ENCODE assay signal across 19 cellular contexts in genomic region chr1:113540328-113540727, GRCh38.
DNase-seq lines count a peak whose midpoint lies in the region; ATAC-seq, FAIRE-seq and TF ChIP-seq lines count a peak whose summit lies in the region.
"Had no signal": no experiment of that assay in that cellular context is flagged by ENCODE, and none has a peak within 500 bp of the region (broad histone marks: within the 10 kb centered on the region; RNA-seq: fewer than 3 reads in every experiment).

No MANE protein-coding gene starts in this region.

- H3K4me2 ChIP-seq in GM12878 (ENCODE audit: control insufficient read depth, insufficient read depth): no peak overlapping the region
- H3K4me2 ChIP-seq: BLaER1 treated with 17β-estradiol and CSF1 and Interleukin-3, amounts not matched to agents 10 nM and 100 nM had no signal

- POLR2A ChIA-PET in GM12878 (lab: Charles Lee): no interaction called here

- 61% methylated on average over 3 of the region's 3 CpGs for WGBS in GM12878 (ENCODE audit: insufficient coverage, insufficient replicate concordance, low lambda C conversion rate, missing lambda C conversion rate)
- 44 to 64% methylated on average over 1 to 3 of the region's 3 CpGs for WGBS in transverse colon (ENCODE audit: low coverage in 1 of 2), 2 donors

- no peak overlapping the region for H3K9ac ChIP-seq in GM12878 (ENCODE audit: control insufficient read depth, insufficient read depth, low read length)
- H3K9ac ChIP-seq: BLaER1 treated with 17β-estradiol and CSF1 and Interleukin-3, amounts not matched to agents 10 nM and 100 nM had no signal

- no peak for ATAC-seq in GM12878
- ATAC-seq in left lung: peak; percentile 83

- FAIRE-seq in GM12878 (lab: Jason Lieb, UNC): peak; percentile 23
- FAIRE-seq: A204.1, D721Med had no signal

- no peak for TF ChIP-seq RAD21 in GM12878 (IDR thresholded peaks at IDR 0.05; ENCODE audit: insufficient read depth, low read depth, low read length)

- no peak for TF ChIP-seq CTCF in GM12878 (IDR thresholded peaks at IDR 0.05 in 2 of 3, conservative IDR thresholded peaks at IDR 0.05 in 1 of 3; ENCODE audit: control insufficient read depth in 2 of 3, extremely low read depth in 1 of 3, insufficient read depth in 1 of 3, low read depth in 3 of 3, low read length in 3 of 3)
- TF ChIP-seq CTCF in left lung (IDR thresholded peaks at IDR 0.05): no peak
- TF ChIP-seq CTCF in transverse colon (IDR thresholded peaks at IDR 0.05): no peak

- no peaks in the 10 kb centered on the region for H3K79me2 ChIP-seq in GM12878 (ENCODE audit: control insufficient read depth, insufficient read depth, low read length)

- RAD21 ChIA-PET in GM12878 (lab: Charles Lee; ENCODE audit: unreplicated experiment): no interaction called here

- H3K4me3 ChIP-seq in GM12878 (no peak overlapping the region), left lung (no peak overlapping the region), transverse colon (no peak overlapping the region)
- H3K4me3 ChIP-seq: BLaER1 treated with 17β-estradiol and CSF1 and Interleukin-3, amounts not matched to agents 10 nM and 100 nM had no signal

- BruUV-seq in GM12878 (replicated peaks; lab: Mats Ljungman, UMichigan): no TSS peak

- SMC1A ChIA-PET in GM12878 (lab: Charles Lee; ENCODE audit: uncharacterized antibody, unreplicated experiment): no interaction called here

- no peak overlapping the region for H2AFZ ChIP-seq in GM12878 (ENCODE audit: control insufficient read depth, low read depth, low read length)

- no peak overlapping the region for H3K27ac ChIP-seq in GM12878 (ENCODE audit: control insufficient read depth, insufficient read depth)
- H3K27ac ChIP-seq in left lung: no peak overlapping the region
- peak overlapping the region in 3 of 4 donors; percentile 35 to 50 (median 35) for H3K27ac ChIP-seq in transverse colon
- H3K27ac ChIP-seq: BLaER1 treated with 17β-estradiol and CSF1 and Interleukin-3, amounts not matched to agents 10 nM and 100 nM had no signal

- intact Hi-C loops in GM12878 (cut with micrococcal nuclease; ENCODE audit: unreplicated experiment): no loop called here
- intact Hi-C loops in left lung (cut with DNase I): no loop called here
- intact Hi-C loops in transverse colon (cut with DNase I; ENCODE audit: low total_unique reads): no loop called here

- H3K9me3 ChIP-seq in GM12878 (replicated peaks; ENCODE audit: control insufficient read depth, insufficient read depth, low read length): no peaks in the 10 kb centered on the region
- H3K9me3 ChIP-seq in left lung: no peaks in the 10 kb centered on the region
- no peaks in the 10 kb centered on the region for H3K9me3 ChIP-seq in transverse colon

- H3K4me1 ChIP-seq in GM12878 (ENCODE audit: control insufficient read depth, insufficient read depth, low read length) (no peaks in the 10 kb centered on the region), left lung (no peaks in the 10 kb centered on the region), transverse colon (peaks cover 0 to 25% (median 9%) of the 10 kb centered on the region in 4 donors)
- H3K4me1 ChIP-seq: BLaER1 treated with 17β-estradiol and CSF1 and Interleukin-3, amounts not matched to agents 10 nM and 100 nM had no signal

- CTCF ChIA-PET in GM12878 (lab: Yijun Ruan, JAX): no interaction called here

- DNase-seq in SIG-M5 treated with dmso at 0.1 percent for 504 hours (lab: John Stamatoyannopoulos, UW; ENCODE audit: unreplicated experiment) (peak; percentile 9), SIG-M5 (lab: John Stamatoyannopoulos, UW) (no peak), GM12878 (ENCODE audit: low read depth, low spot score) (no peak), left lung (no peak), transverse colon (no peak), GF-D8 (lab: John Stamatoyannopoulos, UW) (no peak), GM19240 (ENCODE audit: insufficient read length, low spot score) (no peak), superior temporal gyrus (ENCODE audit: extremely low spot score) (no peak)
- DNase-seq: CD8-positive, alpha-beta memory T cell; EL; H7; MV-4-11; NCI-H1417; NCI-H187 treated with DMSO at 0.1 percent for 48 hours; NCI-H446 treated with DMSO at 0.1 percent for 48 hours; SHP77 treated with DMSO at 0.1 percent for 48 hours had no signal

- in situ Hi-C loops in GM12878 (cut with MboI) (no loop called here), transverse colon (cut with MboI; ENCODE audit: low pct_ligation_motif_present in 1 of 4, low pct_unique_long_range_greater_than_20kb in 1 of 4, low sequenced_read_pairs in 3 of 4) (no loop called here)

- H3K36me3 ChIP-seq in GM12878 (ENCODE audit: control insufficient read depth in 2 of 2, insufficient read depth in 2 of 2, low read length in 1 of 2) (no peaks in the 10 kb centered on the region), left lung (no peaks in the 10 kb centered on the region), transverse colon (no peaks in the 10 kb centered on the region)

- TF ChIP-seq EP300 in GM12878 (IDR thresholded peaks at IDR 0.05; ENCODE audit: borderline replicate concordance in 1 of 2, control insufficient read depth in 1 of 2, low read depth in 2 of 2, low read length in 2 of 2) (no peak), transverse colon (IDR thresholded peaks at IDR 0.05; ENCODE audit: low read depth) (no peak)

- TF ChIP-seq POLR2A in GM12878 (IDR thresholded peaks at IDR 0.05; ENCODE audit: low read depth, low read length): no peak
- no peak for TF ChIP-seq POLR2A in transverse colon (IDR thresholded peaks at IDR 0.05)

- no peaks in the 10 kb centered on the region for H4K20me1 ChIP-seq in GM12878 (ENCODE audit: control insufficient read depth, insufficient read depth)
- H4K20me1 ChIP-seq: BLaER1 treated with 17β-estradiol and CSF1 and Interleukin-3, amounts not matched to agents 10 nM and 100 nM had no signal

- H3K27me3 ChIP-seq in GM12878 (replicated peaks in 1 of 2; ENCODE audit: control insufficient read depth in 2 of 2, insufficient read depth in 2 of 2, low read length in 1 of 2) (no peaks in the 10 kb centered on the region), left lung (no peaks in the 10 kb centered on the region), transverse colon (no peaks in the 10 kb centered on the region)
- H3K27me3 ChIP-seq: BLaER1 treated with 17β-estradiol and CSF1 and Interleukin-3, amounts not matched to agents 10 nM and 100 nM had no signal

TF ChIP-seq in GM12878, 131 proteins besides CTCF, POLR2A, EP300 and RAD21 (continues in another document):
- TF ChIP-seq SPI1 (IDR thresholded peaks at IDR 0.05; ENCODE audit: borderline replicate concordance, insufficient read depth, low read depth, low read length) (no peak), PAX8 (IDR thresholded peaks at IDR 0.05) (no peak), BRCA1 (IDR thresholded peaks at IDR 0.05; ENCODE audit: low read depth, low read length) (no peak), HDGF (IDR thresholded peaks at IDR 0.05) (no peak), ZNF592 (IDR thresholded peaks at IDR 0.05) (no peak), KDM1A (IDR thresholded peaks at IDR 0.05; ENCODE audit: borderline replicate concordance) (no peak)

Comparison
In these comparisons a context has a peak if more than half of its experiments do, and no peak if none do; other contexts are left out.
1. H3K27ac ChIP-seq: peak in transverse colon (3 of 4); none in GM12878 (single experiment) and left lung (0 of 2).